In the genomic region with DNA sequence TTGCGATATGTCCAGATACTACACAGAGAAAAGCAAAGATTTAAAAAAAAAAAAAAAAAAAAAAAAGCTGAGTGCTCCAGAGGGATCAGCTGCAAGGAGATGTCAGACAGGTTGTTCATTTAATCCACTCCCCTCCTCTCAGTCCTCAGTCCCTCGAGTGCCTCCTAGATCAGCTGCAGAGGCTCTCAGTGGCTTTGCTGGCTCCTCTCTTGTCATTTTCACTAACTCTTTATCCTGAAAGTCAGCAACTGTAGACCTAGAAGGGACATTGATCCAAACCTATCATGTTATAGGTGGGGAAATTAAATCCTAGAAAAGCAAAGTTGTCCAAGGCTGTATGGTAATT, we compare ENCODE assay signal across 22 cellular contexts.
DNase-seq lines count a peak whose midpoint lies in the region; ATAC-seq and TF ChIP-seq lines count a peak whose summit lies in the region.
"Had no signal": no experiment of that assay in that cellular context is flagged by ENCODE, and none has a peak within 500 bp of the region (broad histone marks: within the 10 kb centered on the region; RNA-seq: fewer than 3 reads in every experiment).

No MANE protein-coding gene starts in this region.

- CTCF ChIA-PET in HEK293 (lab: Yijun Ruan, JAX), result interaction anchor here (0.6 to 9.8 kb wide), 34 partner anchors 9 to 484 kb away, joined by 3 to 121 read pairs (median 5); partner anchors contain the start of genes ACOT13, ALDH5A1 and TDP2

- H3K36me3 ChIP-seq in HEK293 (ENCODE audit: control insufficient read depth in 2 of 2, insufficient read depth in 1 of 2, low read length in 2 of 2) (no peaks in the 10 kb centered on the region), tibial nerve (no peaks in the 10 kb centered on the region)
- H3K36me3 ChIP-seq: BLaER1, gastrocnemius medialis, neural progenitor cell, Peyer's patch, thoracic aorta had no signal

- H3K27ac ChIP-seq in HEK293 (ENCODE audit: extremely low read depth, low read depth, low read length) (peak overlapping the region; percentile 44; the same call in 1 of the 2 replicates), tibial nerve (no peak overlapping the region)
- H3K27ac ChIP-seq: BLaER1, gastrocnemius medialis, neural progenitor cell, Peyer's patch, thoracic aorta had no signal

- DNase-seq in NCI-H146 treated with DMSO at 0.1 percent for 48 hours (lab: John Stamatoyannopoulos, UW; ENCODE audit: unreplicated experiment) (peak; percentile 92), NCI-H748 (lab: John Stamatoyannopoulos, UW; ENCODE audit: unreplicated experiment) (peak; percentile 93), left ventricle myocardium superior (no peak), T-helper 17 cell (no peak), left colon (no peak), tibial nerve (ENCODE audit: low spot score in 2 of 2) (no peak)
- DNase-seq: activated CD8-positive, alpha-beta memory T cell treated with anti-CD3 and anti-CD28 coated beads, Interleukin-2, amount 10 ng/mL, durations not matched to agents 7 days and 5 days; activated gamma-delta T cell; DND-41; gastrocnemius medialis; KBM-7; NCI-H1694; Peyer's patch; right cardiac atrium; stimulated activated CD4-positive, alpha-beta T cell treated with anti-CD3 and anti-CD28 coated beads, Interleukin-2, amount 100 ng/mL, for 24 hours; stimulated activated CD8-positive, alpha-beta memory T cell treated with anti-CD3 and anti-CD28 coated beads, Interleukin-4, amount 100 ng/mL, for 48 hours had no signal

- no peaks in the 10 kb centered on the region for H3K27me3 ChIP-seq in tibial nerve
- H3K27me3 ChIP-seq: BLaER1, gastrocnemius medialis, neural progenitor cell, Peyer's patch had no signal

- H3K4me3 Mint-ChIP-seq in T-helper 17 cell, result no peak overlapping the region
- H3K4me3 Mint-ChIP-seq: activated CD8-positive, alpha-beta memory T cell treated with anti-CD3 and anti-CD28 coated beads, Interleukin-2, amount 10 ng/mL, durations not matched to agents 7 days and 5 days; neural progenitor cell; T-helper 1 cell treated with Interleukin-12 subunit alpha and Interleukin-12 subunit beta and Interleukin-4 antibody, amounts not matched to agents 30 μg/mL and 1 μg/mL, for 36 hours had no signal

- H3K4me1 ChIP-seq in HEK293 (ENCODE audit: control insufficient read depth, insufficient read depth, low read length) (peaks cover 12% of the 10 kb centered on the region), tibial nerve (peaks cover 0 to 11% (median 2%) of the 10 kb centered on the region in 4 donors)
- H3K4me1 ChIP-seq: BLaER1, neural progenitor cell had no signal

- 65 to 80% methylated on average over 2 of the region's 2 CpGs for WGBS in tibial nerve, 2 donors

- ATAC-seq in left ventricle myocardium superior (peak; percentile 52), T-helper 17 cell (no peak), left colon (no peak), HG02588 (IDR thresholded peaks at IDR 0.05; ENCODE audit: unreplicated experiment) (no peak)
- ATAC-seq: activated CD8-positive, alpha-beta memory T cell treated with anti-CD3 and anti-CD28 coated beads, Interleukin-2, amount 10 ng/mL, durations not matched to agents 7 days and 5 days; gastrocnemius medialis had no signal

- peaks cover 8% of the 10 kb centered on the region for H3K36me3 Mint-ChIP-seq in T-helper 17 cell (ENCODE audit: low read depth)
- H3K36me3 Mint-ChIP-seq: activated CD8-positive, alpha-beta memory T cell treated with anti-CD3 and anti-CD28 coated beads, Interleukin-2, amount 10 ng/mL, durations not matched to agents 7 days and 5 days; neural progenitor cell had no signal

- H3K27ac Mint-ChIP-seq in T-helper 17 cell, result no peak overlapping the region
- H3K27ac Mint-ChIP-seq: activated CD8-positive, alpha-beta memory T cell treated with anti-CD3 and anti-CD28 coated beads, Interleukin-2, amount 10 ng/mL, durations not matched to agents 7 days and 5 days; neural progenitor cell; T-helper 1 cell treated with Interleukin-12 subunit alpha and Interleukin-12 subunit beta and Interleukin-4 antibody, amounts not matched to agents 30 μg/mL and 1 μg/mL, for 36 hours had no signal

- POLR2A ChIA-PET in HEK293 (lab: Yijun Ruan, JAX), result interaction anchor here (0.5 to 2.7 kb wide), 10 partner anchors 9 to 191 kb away, joined by 3 to 28 read pairs (median 4); partner anchors contain the start of genes ACOT13, C6orf62, GMNN and TDP2

- H3K9me3 ChIP-seq in HEK293 (ENCODE audit: control insufficient read depth, insufficient read depth, low read depth, low read length) (no peaks in the 10 kb centered on the region), T-helper 17 cell (ENCODE audit: control insufficient read depth, low read length, poor library complexity, severe bottlenecking) (no peaks in the 10 kb centered on the region), tibial nerve (no peaks in the 10 kb centered on the region)
- H3K9me3 ChIP-seq: BLaER1, gastrocnemius medialis, Peyer's patch, thoracic aorta had no signal

- peaks cover 29% of the 10 kb centered on the region for H3K27me3 Mint-ChIP-seq in T-helper 17 cell

- H3K4me3 ChIP-seq in HEK293 (ENCODE audit: low read depth, low read length) (no peak overlapping the region), tibial nerve (no peak overlapping the region)
- H3K4me3 ChIP-seq: BLaER1, neural progenitor cell, Peyer's patch had no signal

- intact Hi-C loops in left ventricle myocardium superior (cut with micrococcal nuclease), result loop anchor here (5.0 kb wide), 1 partner anchor 188 kb away; the partner anchor contains the start of gene GMNN
- intact Hi-C loops in left colon (cut with DNase I, micrococcal nuclease), result loop anchor here in 1 of 2 donors (10.0 kb wide), 2 partner anchors 180 to 490 kb away; no protein-coding TSS in a partner anchor

- peaks cover 12% of the 10 kb centered on the region for H3K4me1 Mint-ChIP-seq in T-helper 17 cell

- TF ChIP-seq CTCF in HEK293 (tag by site-specific recombination; IDR thresholded peaks at IDR 0.05) (no peak), tibial nerve (IDR thresholded peaks at IDR 0.05) (no peak)

- no peak for TF ChIP-seq POLR2A in tibial nerve (IDR thresholded peaks at IDR 0.05)

- no peak for TF ChIP-seq EP300 in tibial nerve (IDR thresholded peaks at IDR 0.05)

TF ChIP-seq in HEK293, 187 proteins besides CTCF, POLR2A, EP300 and RAD21:
- TF ChIP-seq ZNF426 (tag by site-specific recombination; IDR thresholded peaks at IDR 0.05) (no peak), ZNF621 (tag by site-specific recombination; IDR thresholded peaks at IDR 0.05) (no peak), TRIM28 (IDR thresholded peaks at IDR 0.05; ENCODE audit: borderline replicate concordance, low read length) (peak; percentile 5; the same call in 1 of the 2 replicates), REPIN1 (tag by site-specific recombination; IDR thresholded peaks at IDR 0.05; ENCODE audit: low read depth) (no peak)
- TF ChIP-seq, protein P1, sequence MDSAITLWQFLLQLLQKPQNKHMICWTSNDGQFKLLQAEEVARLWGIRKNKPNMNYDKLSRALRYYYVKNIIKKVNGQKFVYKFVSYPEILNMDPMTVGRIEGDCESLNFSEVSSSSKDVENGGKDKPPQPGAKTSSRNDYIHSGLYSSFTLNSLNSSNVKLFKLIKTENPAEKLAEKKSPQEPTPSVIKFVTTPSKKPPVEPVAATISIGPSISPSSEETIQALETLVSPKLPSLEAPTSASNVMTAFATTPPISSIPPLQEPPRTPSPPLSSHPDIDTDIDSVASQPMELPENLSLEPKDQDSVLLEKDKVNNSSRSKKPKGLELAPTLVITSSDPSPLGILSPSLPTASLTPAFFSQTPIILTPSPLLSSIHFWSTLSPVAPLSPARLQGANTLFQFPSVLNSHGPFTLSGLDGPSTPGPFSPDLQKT (IDR thresholded peaks at IDR 0.05; ENCODE audit: borderline replicate concordance, low read depth, low read length), result no peak
- TF ChIP-seq, protein P2, sequence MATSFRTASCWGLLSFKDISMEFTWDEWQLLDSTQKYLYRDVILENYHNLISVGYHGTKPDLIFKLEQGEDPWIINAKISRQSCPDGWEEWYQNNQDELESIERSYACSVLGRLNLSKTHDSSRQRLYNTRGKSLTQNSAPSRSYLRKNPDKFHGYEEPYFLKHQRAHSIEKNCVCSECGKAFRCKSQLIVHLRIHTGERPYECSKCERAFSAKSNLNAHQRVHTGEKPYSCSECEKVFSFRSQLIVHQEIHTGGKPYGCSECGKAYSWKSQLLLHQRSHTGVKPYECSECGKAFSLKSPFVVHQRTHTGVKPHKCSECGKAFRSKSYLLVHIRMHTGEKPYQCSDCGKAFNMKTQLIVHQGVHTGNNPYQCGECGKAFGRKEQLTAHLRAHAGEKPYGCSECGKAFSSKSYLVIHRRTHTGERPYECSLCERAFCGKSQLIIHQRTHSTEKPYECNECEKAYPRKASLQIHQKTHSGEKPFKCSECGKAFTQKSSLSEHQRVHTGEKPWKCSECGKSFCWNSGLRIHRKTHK (tag by site-specific recombination; IDR thresholded peaks at IDR 0.05), result no peak

Comparison
In these comparisons a context has a peak if more than half of its experiments do, and no peak if none do; other contexts are left out.
1. DNase-seq: peak in NCI-H146 treated with DMSO at 0.1 percent for 48 hours (single experiment) and NCI-H748 (single experiment); none in left ventricle myocardium superior (single experiment), T-helper 17 cell (0 of 3), left colon (0 of 2) and tibial nerve (0 of 2).